29 cellular contexts compared by ENCODE assay signal in genomic region chr12:99966429-99966828, GRCh38.
"Had no signal": no experiment of that assay in that cellular context is flagged by ENCODE, and none has a peak within 500 bp of the region (broad histone marks: within the 10 kb centered on the region; RNA-seq: fewer than 3 reads in every experiment).

No MANE protein-coding gene starts in this region.

- H3K27ac ChIP-seq: adrenal gland, ascending aorta, body of pancreas, brain microvascular endothelial cell, breast epithelium, cardiac muscle cell had no signal

- H3K4me3 ChIP-seq: adrenal gland, ascending aorta, body of pancreas, breast epithelium, cardiac muscle cell had no signal

- DNase-seq: activated effector memory CD4-positive, alpha-beta T cell treated with anti-CD3 and anti-CD28 coated beads, Interleukin-2, amount 50 U/mL, for 16 hours; activated effector memory CD4-positive, alpha-beta T cell treated with Interleukin-2 at 50 U/mL for 16 hours; activated gamma-delta T cell; activated gamma-delta T cell treated with Interleukin-2 at 50 U/mL for 16 hours; activated naive CD4-positive, alpha-beta T cell; activated naive CD4-positive, alpha-beta T cell treated with anti-CD3 and anti-CD28 coated beads for 36 hours; activated naive CD4-positive, alpha-beta T cell treated with anti-CD3 and anti-CD28 coated beads, Interleukin-2, amount 10 ng/mL, durations not matched to agents 7 days and 5 days; activated naive CD4-positive, alpha-beta T cell treated with anti-CD3 and anti-CD28 coated beads, Interleukin-2, amount 50 U/mL, for 16 hours; activated naive CD4-positive, alpha-beta T cell treated with Interleukin-2 at 50 U/mL for 16 hours; activated naive CD8-positive, alpha-beta T cell treated with anti-CD3 and anti-CD28 coated beads for 36 hours; activated naive CD8-positive, alpha-beta T cell treated with anti-CD3 and anti-CD28 coated beads, Interleukin-2, amount 10 ng/mL, durations not matched to agents 7 days and 5 days; activated naive CD8-positive, alpha-beta T cell treated with anti-CD3 and anti-CD28 coated beads, Interleukin-2, amount 50 U/mL, for 24 hours; activated T-cell treated with anti-CD3 and anti-CD28 coated beads, Interleukin-2, amount 50 U/mL, for 24 hours; activated T-cell treated with anti-CD3 and anti-CD28 coated beads, Interleukin-2, amount 50 U/mL, for 4 hours; activated T-cell treated with anti-CD3 and anti-CD28 coated beads, Interleukin-2, amount 50 U/mL, for 48 hours; activated T-cell treated with anti-CD3 and anti-CD28 coated beads, Interleukin-2, amount 50 U/mL, for 72 hours; adrenal gland; amniotic stem cell; amygdala; anterior cingulate cortex; aorta; body of pancreas; brain microvascular endothelial cell; caudate nucleus; central memory CD4-positive, alpha-beta T cell; cerebellar nuclear complex had no signal

- H3K36me3 ChIP-seq: adrenal gland, ascending aorta, brain microvascular endothelial cell, breast epithelium, cardiac muscle cell had no signal

- H3K4me1 ChIP-seq: adrenal gland, ascending aorta, body of pancreas, breast epithelium had no signal

- H3K9me3 ChIP-seq: adrenal gland, ascending aorta, body of pancreas, breast epithelium had no signal
